Comparison of ENCODE assay signal across 11 cellular contexts in the genomic region with DNA sequence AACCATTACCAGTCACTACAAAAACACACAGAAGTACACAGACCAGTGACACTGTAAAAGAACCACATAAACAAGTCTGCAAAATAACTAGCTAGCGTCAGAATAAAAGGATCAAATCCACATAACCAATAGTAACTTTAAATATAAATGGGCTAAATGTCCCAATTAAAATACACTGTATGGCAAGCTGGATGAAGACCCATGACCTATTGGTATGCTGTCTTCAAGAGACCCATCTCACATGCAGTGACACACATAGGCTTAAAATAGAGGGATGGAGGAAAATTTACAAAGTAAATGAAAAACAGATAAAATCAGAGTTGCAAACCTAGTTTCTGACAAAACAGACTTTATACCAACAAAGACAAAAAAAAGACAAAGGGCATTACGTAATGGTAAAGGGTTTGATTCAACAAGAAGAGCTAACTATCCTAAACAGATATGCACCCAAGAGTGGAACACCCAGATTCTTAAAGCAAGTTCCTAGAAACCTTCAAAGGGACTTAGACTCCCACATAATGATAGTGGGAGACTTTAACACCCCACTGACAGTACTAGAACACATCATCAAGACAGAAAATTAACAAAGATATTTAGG.
"Had no signal": no experiment of that assay in that cellular context is flagged by ENCODE, and none has a peak within 500 bp of the region (broad histone marks: within the 10 kb centered on the region; RNA-seq: fewer than 3 reads in every experiment).

No MANE protein-coding gene starts in this region.

- H3K4me3 ChIP-seq: GM23248, GM23338, HAP-1 had no signal

- H3K36me3 ChIP-seq: HAP-1 had no signal

- H3K4me2 ChIP-seq: GM23338 had no signal

- ATAC-seq: GM23338, HCT116 had no signal

- DNase-seq: GM23248, GOT3, H7, H9, HCEC 1CT, HFFc6 had no signal

- H2AFZ ChIP-seq: GM23248, GM23338 had no signal

- H3K4me1 ChIP-seq: HAP-1 had no signal

- FAIRE-seq: H1, H54 had no signal

- H3K27ac ChIP-seq: GM23248 had no signal

- H3K9me3 ChIP-seq: HAP-1 had no signal

- H3K9ac ChIP-seq: GM23248 had no signal
